9 cellular contexts compared by ENCODE assay signal in genomic region chr7:77154917-77155463, GRCh38. TPM values are rescaled to one million over a fixed set of nuclear protein-coding genes. Genes with fewer than 3 reads are reported as not detected.
DNase-seq lines count a peak whose midpoint lies in the region; ATAC-seq and TF ChIP-seq lines count a peak whose summit lies in the region.
"Not testable (repeated sequence)": the region's sequence is repeated elsewhere in the genome, so short reads cannot be mapped to it uniquely, and the experiment has no call there.
"Had no signal": no experiment of that assay in that cellular context is flagged by ENCODE, and none has a peak within 500 bp of the region (broad histone marks: within the 10 kb centered on the region; RNA-seq: fewer than 3 reads in every experiment).

No MANE protein-coding gene starts in this region.

- H3K4me1 ChIP-seq in gastroesophageal sphincter = peaks cover 0 to 18% (median 3%) of the 10 kb centered on the region in 3 donors

- H3K27me3 Mint-ChIP-seq in activated CD8-positive, alpha-beta memory T cell treated with anti-CD3 and anti-CD28 coated beads, Interleukin-2, amount 10 ng/mL, durations not matched to agents 7 days and 5 days; stimulated activated memory B cell treated with anti-CD40 and anti-IgM and Interleukin-4, amounts not matched to agents 10 μg/mL and 1 μg/mL and 100 μg/mL, for 72 hours: not testable (repeated sequence)

- peaks cover 28% of the 10 kb centered on the region for H3K4me1 Mint-ChIP-seq in activated CD8-positive, alpha-beta memory T cell treated with anti-CD3 and anti-CD28 coated beads, Interleukin-2, amount 10 ng/mL, durations not matched to agents 7 days and 5 days
- H3K4me1 Mint-ChIP-seq in stimulated activated memory B cell treated with anti-CD40 and anti-IgM and Interleukin-4, amounts not matched to agents 10 μg/mL and 1 μg/mL and 100 μg/mL, for 72 hours = peaks cover 19% of the 10 kb centered on the region

- not testable (repeated sequence) for H3K9me3 ChIP-seq in gastroesophageal sphincter

- 20 to 58% methylated on average over 1 to 2 of the region's 3 CpGs for WGBS in gastroesophageal sphincter (ENCODE audit: low coverage in 1 of 2), 2 donors

- peak overlapping the region; percentile 43 for H3K27ac Mint-ChIP-seq in activated CD8-positive, alpha-beta memory T cell treated with anti-CD3 and anti-CD28 coated beads, Interleukin-2, amount 10 ng/mL, durations not matched to agents 7 days and 5 days
- H3K27ac Mint-ChIP-seq in stimulated activated memory B cell treated with anti-CD40 and anti-IgM and Interleukin-4, amounts not matched to agents 10 μg/mL and 1 μg/mL and 100 μg/mL, for 72 hours = not testable (repeated sequence)

- H3K27me3 ChIP-seq in gastroesophageal sphincter = not testable (repeated sequence)

- not testable (repeated sequence) for H3K4me3 ChIP-seq in gastroesophageal sphincter

- ATAC-seq in GM19395 (IDR thresholded peaks at IDR 0.05; ENCODE audit: unreplicated experiment) (peak; percentile 51), HG02571 (IDR thresholded peaks at IDR 0.05; ENCODE audit: unreplicated experiment) (peak; percentile 39), HG03175 (IDR thresholded peaks at IDR 0.05; ENCODE audit: unreplicated experiment) (peak; percentile 71), gastroesophageal sphincter (peak; percentile 40)
- peak; percentile 36 for ATAC-seq in activated CD8-positive, alpha-beta memory T cell treated with anti-CD3 and anti-CD28 coated beads, Interleukin-2, amount 10 ng/mL, durations not matched to agents 7 days and 5 days
- ATAC-seq in stimulated activated memory B cell treated with anti-CD40 and anti-IgM and Interleukin-4, amounts not matched to agents 10 μg/mL and 1 μg/mL and 100 μg/mL, for 72 hours = peak; percentile 75

- not testable (repeated sequence) for H3K36me3 Mint-ChIP-seq in activated CD8-positive, alpha-beta memory T cell treated with anti-CD3 and anti-CD28 coated beads, Interleukin-2, amount 10 ng/mL, durations not matched to agents 7 days and 5 days; stimulated activated memory B cell treated with anti-CD40 and anti-IgM and Interleukin-4, amounts not matched to agents 10 μg/mL and 1 μg/mL and 100 μg/mL, for 72 hours

- CTCF ChIA-PET in activated CD8-positive, alpha-beta memory T cell treated with anti-CD3 and anti-CD28 coated beads, Interleukin-2, amount 10 ng/mL, durations not matched to agents 7 days and 5 days (lab: Charles Lee) = not testable (repeated sequence)

- peak; percentile 15 for DNase-seq in EH (ENCODE audit: low read depth)
- peak in 2 of 3 experiments; percentile 34 to 46 for DNase-seq in NCI-H1417 (lab: John Stamatoyannopoulos, UW)
- not testable (repeated sequence) for DNase-seq in activated CD8-positive, alpha-beta memory T cell treated with anti-CD3 and anti-CD28 coated beads, Interleukin-2, amount 10 ng/mL, durations not matched to agents 7 days and 5 days

- not testable (repeated sequence) for TF ChIP-seq POLR2A in gastroesophageal sphincter (IDR thresholded peaks at IDR 0.05)

- not testable (repeated sequence) for H3K36me3 ChIP-seq in gastroesophageal sphincter

- not testable (repeated sequence) for TF ChIP-seq CTCF in gastroesophageal sphincter (IDR thresholded peaks at IDR 0.05)

- not testable (repeated sequence) for TF ChIP-seq EP300 in gastroesophageal sphincter (IDR thresholded peaks at IDR 0.05)

- not testable (repeated sequence) for H3K4me3 Mint-ChIP-seq in activated CD8-positive, alpha-beta memory T cell treated with anti-CD3 and anti-CD28 coated beads, Interleukin-2, amount 10 ng/mL, durations not matched to agents 7 days and 5 days; stimulated activated memory B cell treated with anti-CD40 and anti-IgM and Interleukin-4, amounts not matched to agents 10 μg/mL and 1 μg/mL and 100 μg/mL, for 72 hours

- H3K27ac ChIP-seq in gastroesophageal sphincter = peak overlapping the region in 2 of 4 donors; percentile 44 to 61

- H3K9me3 Mint-ChIP-seq in activated CD8-positive, alpha-beta memory T cell treated with anti-CD3 and anti-CD28 coated beads, Interleukin-2, amount 10 ng/mL, durations not matched to agents 7 days and 5 days (ENCODE audit: low read depth); stimulated activated memory B cell treated with anti-CD40 and anti-IgM and Interleukin-4, amounts not matched to agents 10 μg/mL and 1 μg/mL and 100 μg/mL, for 72 hours: not testable (repeated sequence)

RNA-seq across cellular contexts. Expression of gene CCDC146, which starts 32.6 kb away (rescaled TPM):
- 1 to 10 TPM; 8.3 to 9.0 TPM for total RNA-seq in activated CD8-positive, alpha-beta memory T cell treated with anti-CD3 and anti-CD28 coated beads, Interleukin-2, amount 10 ng/mL, durations not matched to agents 7 days and 5 days
- total RNA-seq in gastroesophageal sphincter = 10 to 100 TPM in 3 of 4 donors, 1 to 10 TPM in 1; 8.7 to 29.3 (median 20.1) TPM

RNA-seq across cellular contexts. Expression of gene FGL2, which starts 44.6 kb away (rescaled TPM):
- 1 to 10 TPM; 9.4 to 9.9 TPM for total RNA-seq in activated CD8-positive, alpha-beta memory T cell treated with anti-CD3 and anti-CD28 coated beads, Interleukin-2, amount 10 ng/mL, durations not matched to agents 7 days and 5 days
- total RNA-seq in gastroesophageal sphincter = 100 to 1,000 TPM; 199 to 756 (median 378) TPM
- total RNA-seq: progenitor cell of endocrine pancreas had no signal

Comparison
In these comparisons a context has a peak if more than half of its experiments do, and no peak if none do; other contexts are left out.
1. RNA of gene FGL2, which starts 44.6 kb away (total RNA-seq): 199 to 756 TPM in gastroesophageal sphincter; 9.4 to 9.9 TPM in activated CD8-positive, alpha-beta memory T cell treated with anti-CD3 and anti-CD28 coated beads, Interleukin-2, amount 10 ng/mL, durations not matched to agents 7 days and 5 days; every median in the first group is over 10 times any median in the second.
2. Peak in every context shown above with its lines, with median percentiles within 50 percentile points of each other: ATAC-seq.